In the genomic region with DNA sequence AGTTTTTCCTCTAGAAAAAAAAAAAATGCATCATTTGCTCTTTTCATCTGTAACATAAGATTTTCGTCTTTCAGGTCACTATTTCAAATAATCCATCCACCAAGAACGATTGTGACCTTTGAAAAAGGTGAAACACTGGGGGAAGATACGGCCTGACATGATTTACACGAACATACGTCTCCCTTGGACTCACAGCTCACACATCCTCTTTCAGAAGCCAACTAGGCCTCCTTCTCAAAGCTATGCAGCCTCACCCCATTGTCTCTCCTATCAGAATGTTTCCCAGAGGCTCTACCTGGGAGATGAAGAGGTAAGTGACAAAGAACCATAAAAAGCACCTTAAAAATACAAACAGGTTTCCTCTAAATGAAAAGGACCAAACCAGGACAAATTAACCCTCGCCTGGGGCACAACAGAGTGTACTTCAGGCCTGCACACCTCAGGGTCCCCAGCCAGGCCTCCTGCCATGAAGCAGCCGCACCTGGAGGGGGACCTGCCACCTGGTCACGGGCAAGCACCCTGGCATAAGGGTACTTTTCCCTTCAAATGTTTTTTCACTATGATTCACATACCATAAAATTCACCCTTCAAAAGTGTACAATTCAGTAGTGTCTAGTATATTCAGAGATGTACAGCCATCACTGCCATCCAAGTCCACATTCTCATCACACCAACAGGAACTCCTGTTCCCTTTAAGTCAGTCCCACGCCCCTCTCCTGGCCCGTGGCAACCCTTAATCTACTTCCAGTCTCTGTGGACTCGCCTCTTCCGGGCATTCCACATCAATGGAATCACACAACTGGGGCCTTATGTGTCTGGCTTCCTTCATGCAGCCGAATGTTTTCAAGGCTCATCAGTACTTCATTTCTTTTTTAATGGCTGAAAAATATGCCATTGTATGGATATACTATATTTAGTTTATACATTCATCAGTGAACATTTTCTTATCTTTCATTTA, we compare ENCODE assay signal across 9 cellular contexts. TPM values are rescaled to one million over a fixed set of nuclear protein-coding genes. Genes with fewer than 3 reads are reported as not detected.
DNase-seq lines count a peak whose midpoint lies in the region; ATAC-seq, FAIRE-seq and TF ChIP-seq lines count a peak whose summit lies in the region.
"Had no signal": no experiment of that assay in that cellular context is flagged by ENCODE, and none has a peak within 500 bp of the region (broad histone marks: within the 10 kb centered on the region; RNA-seq: fewer than 3 reads in every experiment).

No MANE protein-coding gene starts in this region.

- H3K27me3 Mint-ChIP-seq in brain = peaks cover 3% of the 10 kb centered on the region

- ATAC-seq in GM19372 (IDR thresholded peaks at IDR 0.05; ENCODE audit: low read depth, unreplicated experiment) = peak; percentile 40
- peak; percentile 27 for ATAC-seq in HG03442 (IDR thresholded peaks at IDR 0.05; ENCODE audit: unreplicated experiment)
- ATAC-seq in omental fat pad (ENCODE audit: low FRiP score) = no peak

- H3K4me3 Mint-ChIP-seq in brain = peak overlapping the region; percentile 17 to 69 (median 60)

- peaks cover 0 to 52% (median 5%) of the 10 kb centered on the region in 5 experiments for H3K9me3 Mint-ChIP-seq in brain

- no peak overlapping the region for H3K4me3 ChIP-seq in BLaER1 treated with 17β-estradiol and CSF1 and Interleukin-3, amounts not matched to agents 10 nM and 100 nM
- H3K4me3 ChIP-seq in mucosa of rectum (ENCODE audit: low read length in 2 of 2) (no peak overlapping the region), small intestine (ENCODE audit: low read depth in 1 of 2, low read length in 2 of 2) (no peak overlapping the region)

- H3K4me2 ChIP-seq in BLaER1 treated with 17β-estradiol and CSF1 and Interleukin-3, amounts not matched to agents 10 nM and 100 nM = peak overlapping the region; percentile 61 to 98 (median 94)

- peaks cover 62% of the 10 kb centered on the region for H3K36me3 Mint-ChIP-seq in brain

- H3K36me3 ChIP-seq in BLaER1 treated with 17β-estradiol and CSF1 and Interleukin-3, amounts not matched to agents 10 nM and 100 nM = peaks cover 23 to 41% (median 34%) of the 10 kb centered on the region in 11 experiments
- H3K36me3 ChIP-seq in mucosa of rectum (ENCODE audit: control insufficient read depth in 2 of 2, insufficient read depth in 2 of 2, low read length in 2 of 2) (peaks cover 5 to 7% of the 10 kb centered on the region in 2 donors), small intestine (ENCODE audit: control insufficient read depth in 2 of 2, insufficient read depth in 2 of 2, low read length in 2 of 2) (peaks cover 2 to 4% of the 10 kb centered on the region in 2 donors)

- TF ChIP-seq CTCF in brain (conservative IDR thresholded peaks at IDR 0.05) (no peak), omental fat pad (IDR thresholded peaks at IDR 0.05) (no peak)

- DNase-seq in small intestine (no peak), NCI-H1048 (lab: John Stamatoyannopoulos, UW) (no peak), omental fat pad (ENCODE audit: low spot score) (no peak)

- peak overlapping the region in 9 of 11 experiments; percentile 17 to 53 (median 41); a peak in 16 of 22 replicates for H3K27ac ChIP-seq in BLaER1 treated with 17β-estradiol and CSF1 and Interleukin-3, amounts not matched to agents 10 nM and 100 nM
- H3K27ac ChIP-seq in mucosa of rectum (ENCODE audit: low read depth in 2 of 2, low read length in 2 of 2) = peak overlapping the region; percentile 8 to 12
- H3K27ac ChIP-seq in small intestine (ENCODE audit: low read depth in 1 of 2, low read length in 1 of 2) = peak overlapping the region in 1 of 2 donors; percentile 55

- 58 to 60% (median 60%) methylated on average over 13 of the region's 13 CpGs for WGBS in small intestine, 3 donors

- H3K27ac Mint-ChIP-seq in brain = peak overlapping the region; percentile 51 to 92 (median 89)

- H3K9ac ChIP-seq in BLaER1 treated with 17β-estradiol and CSF1 and Interleukin-3, amounts not matched to agents 10 nM and 100 nM = peak overlapping the region in 10 of 11 experiments; percentile 2 to 59 (median 30); a peak in 14 of 22 replicates
- H3K9ac ChIP-seq in mucosa of rectum (ENCODE audit: low read depth in 1 of 2, low read length in 2 of 2) = no peak overlapping the region

- no peaks in the 10 kb centered on the region; a peak in 1 of 22 replicates for H3K9me3 ChIP-seq in BLaER1 treated with 17β-estradiol and CSF1 and Interleukin-3, amounts not matched to agents 10 nM and 100 nM (replicated peaks in 1 of 11)
- H3K9me3 ChIP-seq in mucosa of rectum (ENCODE audit: control insufficient read depth in 2 of 2, low read length in 2 of 2) (no peaks in the 10 kb centered on the region), small intestine (ENCODE audit: control insufficient read depth, low read depth) (no peaks in the 10 kb centered on the region)

- peaks cover 70 to 100% (median 92%) of the 10 kb centered on the region in 11 experiments for H4K20me1 ChIP-seq in BLaER1 treated with 17β-estradiol and CSF1 and Interleukin-3, amounts not matched to agents 10 nM and 100 nM

- H3K4me1 ChIP-seq in BLaER1 treated with 17β-estradiol and CSF1 and Interleukin-3, amounts not matched to agents 10 nM and 100 nM = peaks cover 70 to 90% (median 85%) of the 10 kb centered on the region in 10 experiments
- H3K4me1 ChIP-seq in mucosa of rectum (ENCODE audit: control insufficient read depth in 2 of 2, insufficient read depth in 2 of 2, low read length in 2 of 2) (peaks cover 0 to 11% of the 10 kb centered on the region in 2 donors), small intestine (ENCODE audit: control insufficient read depth in 2 of 2, insufficient read depth in 1 of 2, low read depth in 1 of 2, low read length in 1 of 2) (peaks cover 0 to 12% of the 10 kb centered on the region in 2 donors)

- no peak for FAIRE-seq in small intestine (lab: Jason Lieb, UNC)
- FAIRE-seq: H1 had no signal

- H3K4me1 Mint-ChIP-seq in brain = peaks cover 81% of the 10 kb centered on the region

- no peaks in the 10 kb centered on the region for H3K27me3 ChIP-seq in BLaER1 treated with 17β-estradiol and CSF1 and Interleukin-3, amounts not matched to agents 10 nM and 100 nM
- H3K27me3 ChIP-seq in mucosa of rectum (ENCODE audit: control insufficient read depth in 2 of 2, insufficient read depth in 2 of 2, low read length in 2 of 2) (no peaks in the 10 kb centered on the region), small intestine (ENCODE audit: control insufficient read depth in 2 of 2, insufficient read depth in 2 of 2, low read length in 2 of 2) (no peaks in the 10 kb centered on the region)

RNA-seq across cellular contexts. Expression of a gene that starts 5.4 kb away (rescaled TPM):
- 13.8 TPM for polyA plus RNA-seq in brain (ENCODE audit: insufficient read depth, low read depth, low replicate concordance)
- polyA plus RNA-seq in small intestine = 10 to 100 TPM in 1 of 3 donors, 1 to 10 TPM in 2; 6.5 to 10.2 (median 6.8) TPM
- 10 to 100 TPM; 20.8 to 50.3 (median 43.6) TPM for total RNA-seq in omental fat pad

RNA-seq across cellular contexts. Expression of a gene that starts 34.9 kb away (rescaled TPM):
- 6.6 TPM for polyA plus RNA-seq in brain (ENCODE audit: insufficient read depth, low read depth, low replicate concordance)
- under 1 TPM in 1 of 3 donors, not detected in 2; 0.67 TPM for polyA plus RNA-seq in small intestine
- total RNA-seq in omental fat pad = 10 to 100 TPM in 1 of 4 donors, under 1 TPM in 3; 0.09 to 10.4 (median 0.71) TPM

Comparison
In these comparisons a context has a peak if more than half of its experiments do, and no peak if none do; other contexts are left out.
1. H3K9ac ChIP-seq: peak in BLaER1 treated with 17β-estradiol and CSF1 and Interleukin-3, amounts not matched to agents 10 nM and 100 nM (10 of 11); none in mucosa of rectum (0 of 2).